Comparison of ENCODE assay signal across 9 cellular contexts in the genomic region with DNA sequence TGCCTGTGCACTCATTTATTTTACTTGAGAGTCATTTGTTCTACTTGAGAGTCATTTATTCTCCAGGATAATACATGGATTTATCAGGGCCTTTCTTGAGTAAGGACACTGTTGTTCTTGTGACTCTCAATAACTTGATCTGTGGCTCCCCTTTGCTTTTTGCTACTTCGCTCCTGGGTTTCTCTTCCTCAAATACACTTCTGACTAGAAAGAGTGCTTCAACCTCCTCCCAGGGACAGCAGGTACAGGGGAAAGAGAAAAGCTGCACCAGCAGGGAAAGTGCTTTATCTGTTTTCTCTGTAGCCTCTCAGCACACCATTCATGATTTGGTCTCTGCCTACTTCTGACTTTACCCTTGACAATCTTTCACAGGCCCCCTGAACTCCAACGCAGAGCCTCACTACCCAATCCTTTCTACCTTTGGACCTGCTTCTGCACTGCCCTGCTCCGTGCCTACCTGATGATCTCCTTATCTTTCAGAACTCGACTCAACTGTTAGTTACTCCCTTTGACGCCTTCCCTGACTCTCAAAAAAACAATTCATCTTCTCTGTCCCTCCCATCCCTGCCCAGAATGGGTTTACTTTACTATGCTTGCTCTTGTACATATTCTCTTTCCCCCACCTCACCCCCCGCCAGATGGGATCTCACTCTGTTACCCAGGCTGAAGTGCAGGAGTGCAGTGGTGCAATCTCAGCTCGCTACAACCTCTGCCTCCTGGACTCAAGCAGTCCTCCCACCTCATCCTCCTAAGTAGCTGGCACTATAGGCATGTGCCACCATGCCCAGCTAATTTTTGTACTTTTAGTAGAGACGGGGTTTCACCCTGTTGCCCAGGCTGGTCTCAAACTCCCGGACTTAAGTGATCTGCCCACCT. TPM values are rescaled to one million over a fixed set of nuclear protein-coding genes. Genes with fewer than 3 reads are reported as not detected.
A peak's percentile ranks its signal among the peaks of the same experiment; 100 is the strongest.
DNase-seq lines count a peak whose midpoint lies in the region; ATAC-seq and TF ChIP-seq lines count a peak whose summit lies in the region.
"Had no signal": no experiment of that assay in that cellular context is flagged by ENCODE, and none has a peak within 500 bp of the region (broad histone marks: within the 10 kb centered on the region; RNA-seq: fewer than 3 reads in every experiment).

No MANE protein-coding gene starts in this region.

- H3K4me1 Mint-ChIP-seq in IgD-negative memory B cell (peaks cover 8 to 11% (median 10%) of the 10 kb centered on the region in 3 donors), type B pancreatic cell (ENCODE audit: unreplicated experiment) (peaks cover 11% of the 10 kb centered on the region)

- peak overlapping the region; percentile 26 for H3K4me3 ChIP-seq in left ventricle myocardium inferior

- H3K9me3 ChIP-seq in left ventricle myocardium inferior (replicated peaks) = no peaks in the 10 kb centered on the region

- TF ChIP-seq CTCF in left ventricle myocardium inferior (IDR thresholded peaks at IDR 0.05; ENCODE audit: borderline replicate concordance) (no peak), type B pancreatic cell (conservative IDR thresholded peaks at IDR 0.05) (no peak)

- H3K27ac ChIP-seq in left ventricle myocardium inferior (replicated peaks) = no peak overlapping the region
- peak overlapping the region; percentile 84 for H3K27ac ChIP-seq in cingulate gyrus (ENCODE audit: low read depth, low read length)

- no peak for DNase-seq in left ventricle myocardium inferior
- no peak for DNase-seq in cardiac septum (ENCODE audit: low spot score)
- DNase-seq in type B pancreatic cell (ENCODE audit: extremely low spot score, unreplicated experiment) = no peak
- DNase-seq in GM19238 (ENCODE audit: insufficient read length, low spot score) = no peak
- DNase-seq: NCI-H748 treated with DMSO at 0.1 percent for 48 hours had no signal

- H3K27me3 ChIP-seq in left ventricle myocardium inferior (ENCODE audit: low read depth) = peaks cover 9% of the 10 kb centered on the region

- intact Hi-C loops in left ventricle myocardium inferior (cut with micrococcal nuclease) = no loop called here
- intact Hi-C loops in cardiac septum (cut with DNase I) = loop anchor here (5.0 kb wide), 1 partner anchor 35 kb away; a partner anchor contains a TSS

- H3K27me3 Mint-ChIP-seq in IgD-negative memory B cell (peaks cover 8% of the 10 kb centered on the region), type B pancreatic cell (peaks cover 63% of the 10 kb centered on the region)

- H3K27ac Mint-ChIP-seq in IgD-negative memory B cell (no peak overlapping the region), type B pancreatic cell (peak overlapping the region; percentile 32)

- H3K4me3 Mint-ChIP-seq in IgD-negative memory B cell (peak overlapping the region; percentile 76 to 92 (median 84)), type B pancreatic cell (peak overlapping the region; percentile 46)

- H3K36me3 Mint-ChIP-seq in IgD-negative memory B cell = no peaks in the 10 kb centered on the region
- no peaks in the 10 kb centered on the region for H3K36me3 Mint-ChIP-seq in type B pancreatic cell

- H3K36me3 ChIP-seq in left ventricle myocardium inferior = no peaks in the 10 kb centered on the region

- ATAC-seq in HG02610 (IDR thresholded peaks at IDR 0.05; ENCODE audit: unreplicated experiment) (no peak), GM21367 (IDR thresholded peaks at IDR 0.05; ENCODE audit: unreplicated experiment) (no peak)

- H3K4me1 ChIP-seq in left ventricle myocardium inferior = peaks cover 15% of the 10 kb centered on the region

- no peaks in the 10 kb centered on the region for H3K9me3 Mint-ChIP-seq in IgD-negative memory B cell
- no peaks in the 10 kb centered on the region for H3K9me3 Mint-ChIP-seq in type B pancreatic cell

RNA-seq across cellular contexts. Expression of a gene that starts 15.6 kb away (rescaled TPM):
- total RNA-seq in left ventricle myocardium inferior (2.5 TPM), cardiac septum (2.3 TPM), type B pancreatic cell (ENCODE audit: low replicate concordance) (9.4 and 12.0 TPM in 2 replicates)
- polyA plus RNA-seq in IgD-negative memory B cell = 1.9 TPM

RNA-seq across cellular contexts. Expression of a gene that starts 22.6 kb away (rescaled TPM):
- not detected for total RNA-seq in left ventricle myocardium inferior
- 0.05 TPM for total RNA-seq in cardiac septum
- polyA plus RNA-seq in IgD-negative memory B cell = not detected
- total RNA-seq in type B pancreatic cell (ENCODE audit: low replicate concordance) = not detected in 2 replicates

RNA-seq across cellular contexts. Expression of a gene that starts 34.0 kb away (rescaled TPM):
- 0.05 TPM for total RNA-seq in left ventricle myocardium inferior
- total RNA-seq in cardiac septum = not detected
- polyA plus RNA-seq in IgD-negative memory B cell = not detected
- not detected in 2 replicates for total RNA-seq in type B pancreatic cell (ENCODE audit: low replicate concordance)

RNA-seq across cellular contexts. Expression of a gene that starts 51.1 kb away (rescaled TPM):
- total RNA-seq in left ventricle myocardium inferior = 18.2 TPM
- 29.7 TPM for total RNA-seq in cardiac septum
- polyA plus RNA-seq in IgD-negative memory B cell = 35.4 TPM
- total RNA-seq in type B pancreatic cell (ENCODE audit: low replicate concordance) = 27.7 and 33.2 TPM in 2 replicates
